Comparison of ENCODE assay signal across 27 cellular contexts in the genomic region with DNA sequence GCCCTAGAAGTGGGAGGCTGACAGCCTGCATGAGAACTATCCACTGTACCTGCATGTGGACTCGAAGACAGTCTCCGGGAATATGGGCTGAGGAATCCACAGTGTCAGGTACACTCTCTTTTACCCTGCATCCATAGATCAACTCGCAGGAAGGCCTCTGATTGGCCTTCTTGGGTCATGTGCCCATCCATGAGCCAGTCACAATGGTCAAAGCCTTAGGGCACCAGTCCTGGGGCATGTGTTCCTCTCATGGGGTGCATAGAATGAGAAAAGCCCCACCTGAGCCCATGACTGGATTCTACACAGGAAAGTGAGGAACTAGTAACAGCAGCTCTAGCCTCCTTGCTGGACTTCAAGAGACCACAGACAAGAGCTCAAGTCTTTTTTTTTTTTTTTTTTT. TPM values are rescaled to one million over a fixed set of nuclear protein-coding genes. Genes with fewer than 3 reads are reported as not detected.
"Had no signal": no experiment of that assay in that cellular context is flagged by ENCODE, and none has a peak within 500 bp of the region (broad histone marks: within the 10 kb centered on the region; RNA-seq: fewer than 3 reads in every experiment).

No MANE protein-coding gene starts in this region.

- H3K4me3 ChIP-seq: esophagus squamous epithelium, gastroesophageal sphincter, lower lobe of right lung, prostate gland, testis, uterus had no signal

- H3K27me3 ChIP-seq: testis, uterus had no signal

- H3K9me3 ChIP-seq: esophagus squamous epithelium, gastroesophageal sphincter, lower lobe of right lung, prostate gland, testis, uterus had no signal

- H3K36me3 ChIP-seq: esophagus squamous epithelium, gastroesophageal sphincter, lower lobe of right lung, prostate gland, uterus had no signal

- H3K27ac ChIP-seq: esophagus squamous epithelium, gastroesophageal sphincter, lower lobe of right lung, prostate gland, testis, uterus had no signal

- ATAC-seq: activated T-cell treated with anti-CD3 and anti-CD28 coated beads, Interleukin-2, amount 50 U/mL, for 72 hours; gastroesophageal sphincter; lower lobe of right lung had no signal

- DNase-seq: activated CD4-positive, alpha-beta memory T cell treated with anti-CD3 and anti-CD28 coated beads for 36 hours; activated CD4-positive, alpha-beta T cell treated with anti-CD3 and anti-CD28 coated beads for 4 hours; activated CD4-positive, CD25-positive, alpha-beta regulatory T cell; activated effector memory CD4-positive, alpha-beta T cell treated with anti-CD3 and anti-CD28 coated beads, Interleukin-2, amount 50 U/mL, for 16 hours; activated naive CD4-positive, alpha-beta T cell treated with anti-CD3 and anti-CD28 coated beads, Interleukin-2, amount 10 ng/mL, durations not matched to agents 7 days and 5 days; activated T-cell treated with anti-CD3 and anti-CD28 coated beads, Interleukin-2, amount 50 U/mL, for 72 hours; amygdala; cerebellar nuclear complex; cortex of kidney; endodermal cell; esophagus squamous epithelium; head of caudate nucleus; lower lobe of right lung; naive B cell; stimulated activated CD4-positive, alpha-beta T cell treated with anti-CD3 and anti-CD28 coated beads, Interleukin-2, amount 100 ng/mL, for 48 hours; stimulated activated CD8-positive, alpha-beta memory T cell treated with anti-CD3 and anti-CD28 coated beads, Interleukin-4, amount 100 ng/mL, for 48 hours; stimulated activated naive CD4-positive, alpha-beta T cell; T1000; testis; trophoblast cell; uterus had no signal

- FAIRE-seq: keratinocyte had no signal

- H3K4me1 ChIP-seq: esophagus squamous epithelium, gastroesophageal sphincter, lower lobe of right lung, prostate gland, testis, uterus had no signal

RNA-seq across cellular contexts. Expression of a gene that starts 10.6 kb away (rescaled TPM):
- total RNA-seq: activated CD4-positive, alpha-beta memory T cell treated with anti-CD3 and anti-CD28 coated beads for 36 hours; activated T-cell treated with anti-CD3 and anti-CD28 coated beads, Interleukin-2, amount 50 U/mL, for 72 hours; endodermal cell; esophagus squamous epithelium; gastroesophageal sphincter; mesenteric fat pad; mucosa of gallbladder; osteocyte; prostate gland; uterus had no signal
- polyA plus RNA-seq: keratinocyte had no signal

RNA-seq across cellular contexts. Expression of a gene that starts 13.8 kb away (rescaled TPM):
- total RNA-seq: activated CD4-positive, alpha-beta memory T cell treated with anti-CD3 and anti-CD28 coated beads for 36 hours; activated T-cell treated with anti-CD3 and anti-CD28 coated beads, Interleukin-2, amount 50 U/mL, for 72 hours; mesenteric fat pad had no signal
- polyA plus RNA-seq: keratinocyte had no signal
